8 cellular contexts compared by ENCODE assay signal in genomic region chr17:8176197-8176940, GRCh38. TPM values are rescaled to one million over a fixed set of nuclear protein-coding genes. Genes with fewer than 3 reads are reported as not detected.
DNase-seq lines count a peak whose midpoint lies in the region; ATAC-seq and TF ChIP-seq lines count a peak whose summit lies in the region.

Gene TMEM107 (minus strand): TSS chr17:8176380. CDS start chr17:8176286, 94 bp downstream.

- H3K9me3 ChIP-seq in PC-3 (ENCODE audit: low read length) = no peaks in the 10 kb centered on the region

- peak within 1 kb of the TSS; percentile 77 for H3K4me3 ChIP-seq in PC-3 (ENCODE audit: low read length)

- intact Hi-C loops in PC-3 (cut with micrococcal nuclease) = no loop called here

- H3F3A ChIP-seq in PC-3 (ENCODE audit: low read length, unreplicated experiment) = peaks cover 9% of the 10 kb centered on the region

- H3K79me2 ChIP-seq in PC-3 (ENCODE audit: low read length) = peaks cover 8% of the 10 kb centered on the region; the same call in 1 of the 2 replicates

- BruUV-seq in PC-3 (replicated peaks; lab: Mats Ljungman, UMichigan) = TSS peak; percentile 78

- no peaks in the 10 kb centered on the region for H4K20me1 ChIP-seq in PC-3 (ENCODE audit: low read length)

- peaks cover 18% of the 10 kb centered on the region for H3K4me1 ChIP-seq in PC-3 (ENCODE audit: insufficient read depth, low read length)

- DNase-seq in NCI-H524 (lab: John Stamatoyannopoulos, UW) (peak; percentile 35 to 71), NCI-H524 treated with DMSO at 0.1 percent for 48 hours (lab: John Stamatoyannopoulos, UW) (no peak), HT-29 (ENCODE audit: low spot score) (peak; percentile 72), PC-3 (peak; percentile 83), erythroblast (lab: John Stamatoyannopoulos, UW) (peak; percentile 89 to 92), mucosa of gallbladder (ENCODE audit: low spot score) (peak; percentile 88)
- peak; percentile 86 for DNase-seq in activated T-cell treated with anti-CD3 and anti-CD28 coated beads, Interleukin-2, amount 50 U/mL, for 1 hour
- peak; percentile 70 to 76 for DNase-seq in stimulated activated CD8-positive, alpha-beta memory T cell treated with anti-CD3 and anti-CD28 coated beads, Interleukin-7, amount 100 ng/mL, for 1 hour (ENCODE audit: low read depth in 2 of 2)

- no peak within 1 kb of the TSS for H3K27ac ChIP-seq in PC-3 (ENCODE audit: low read length)

- H3K4me2 ChIP-seq in PC-3 (ENCODE audit: low read length) = peak within 1 kb of the TSS; percentile 88

- H3K9me2 ChIP-seq in PC-3 (replicated peaks; ENCODE audit: low read length) = no peaks in the 10 kb centered on the region

- peak; percentile 58 for ATAC-seq in PC-3

- TF ChIP-seq POLR2A in erythroblast (IDR thresholded peaks at IDR 0.05; ENCODE audit: low read length) = peak; percentile 70

- no peaks in the 10 kb centered on the region for H3K27me3 ChIP-seq in PC-3 (ENCODE audit: low read length)

- H3K36me3 ChIP-seq in PC-3 (ENCODE audit: low read depth, low read length) = no peaks in the 10 kb centered on the region

- H2AFZ ChIP-seq in PC-3 (ENCODE audit: low read length) = peak within 1 kb of the TSS; percentile 76

- no peak for TF ChIP-seq CTCF in PC-3 (conservative IDR thresholded peaks at IDR 0.05; ENCODE audit: low read depth, low read length)

- CTCF ChIA-PET in PC-3 (lab: Charles Lee) = no interaction called here

- peak within 1 kb of the TSS; percentile 78 for H3K9ac ChIP-seq in PC-3 (ENCODE audit: low read length)

- POLR2A ChIA-PET in PC-3 (lab: Charles Lee; ENCODE audit: unreplicated experiment) = no interaction called here

RNA-seq across cellular contexts. Expression of gene TMEM107, which starts in this region (rescaled TPM):
- 12.6 and 14.5 TPM in 2 replicates for total RNA-seq in HT-29 (2014; rRNA removed; shearing (Covaris generic))
- 19.0 and 26.6 TPM in 2 replicates for total RNA-seq in PC-3 (2014; rRNA removed)
- total RNA-seq in mucosa of gallbladder = 22.5 TPM
